Comparison of ENCODE assay signal across 19 cellular contexts in the genomic region with DNA sequence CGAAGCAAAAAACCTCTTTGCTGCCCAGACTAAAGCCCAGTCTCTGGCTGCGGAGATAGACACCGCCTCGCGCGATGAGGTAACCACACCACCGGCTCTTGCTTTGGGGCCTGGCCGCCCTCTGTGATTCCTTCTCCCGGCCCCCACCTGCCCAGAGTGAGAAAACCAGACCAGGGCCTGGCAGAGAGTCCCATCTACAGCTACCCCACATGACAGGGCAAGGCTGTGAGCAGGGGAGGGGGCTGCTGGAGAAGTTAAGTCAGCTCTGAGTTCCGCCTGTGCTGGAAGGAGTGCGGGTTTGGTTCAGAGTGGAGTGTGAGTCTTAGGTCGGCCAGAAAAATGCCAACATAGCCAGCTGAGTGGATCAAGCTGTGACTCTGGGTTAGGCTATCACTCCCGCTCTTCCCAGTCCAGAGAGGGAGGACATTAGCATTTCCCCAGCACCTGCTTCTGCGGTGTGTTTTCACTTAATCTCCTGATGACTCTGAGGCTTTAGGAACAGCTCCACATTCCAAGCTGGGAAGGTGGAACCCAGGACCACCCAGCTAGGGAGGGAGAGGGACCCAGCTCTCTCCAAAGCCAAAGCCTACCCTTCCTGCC.
"Had no signal": no experiment of that assay in that cellular context is flagged by ENCODE, and none has a peak within 500 bp of the region (broad histone marks: within the 10 kb centered on the region; RNA-seq: fewer than 3 reads in every experiment).

No MANE protein-coding gene starts in this region.

- H3K9me3 Mint-ChIP-seq: dendritic cell treated with granulocyte-macrophage colony-stimulating factor and Interleukin-4, amounts not matched to agents 40 ng/mL and 50 ng/mL, for 4 days; effector memory CD8-positive, alpha-beta T cell; natural killer cell treated with Interleukin-12 subunit alpha and Interleukin-12 subunit beta and Interleukin-15 and Interleukin-18, amount 100 ng/mL, for 72 hours had no signal

- FAIRE-seq: colon, islet of Langerhans had no signal

- H3K9me3 ChIP-seq: esophagus muscularis mucosa, gastrocnemius medialis, heart right ventricle, neutrophil, prostate gland, right lobe of liver, stomach, thoracic aorta had no signal

- H3K27me3 ChIP-seq: cardiac muscle cell, esophagus muscularis mucosa, gastrocnemius medialis, heart right ventricle, neutrophil, right lobe of liver, stomach had no signal

- H3K4me3 ChIP-seq: cardiac muscle cell, esophagus muscularis mucosa, gastrocnemius medialis, heart right ventricle, prostate gland, right lobe of liver, stomach, thoracic aorta had no signal

- H3K27me3 Mint-ChIP-seq: effector memory CD8-positive, alpha-beta T cell; natural killer cell treated with Interleukin-12 subunit alpha and Interleukin-12 subunit beta and Interleukin-15 and Interleukin-18, amount 100 ng/mL, for 72 hours had no signal

- H3K36me3 Mint-ChIP-seq: natural killer cell treated with Interleukin-12 subunit alpha and Interleukin-12 subunit beta and Interleukin-15 and Interleukin-18, amount 100 ng/mL, for 72 hours had no signal

- H3K27ac ChIP-seq: cardiac muscle cell, epithelial cell of prostate, esophagus muscularis mucosa, gastrocnemius medialis, heart right ventricle, neutrophil, prostate gland, right lobe of liver, thoracic aorta had no signal

- ATAC-seq: effector memory CD8-positive, alpha-beta T cell; gastrocnemius medialis; natural killer cell treated with Interleukin-12 subunit alpha and Interleukin-12 subunit beta and Interleukin-15 and Interleukin-18, amount 100 ng/mL, for 72 hours; right lobe of liver had no signal

- DNase-seq: effector memory CD8-positive, alpha-beta T cell; gastrocnemius medialis; heart right ventricle; hypothalamus; right lobe of liver; stimulated activated naive CD4-positive, alpha-beta T cell; stomach; substantia nigra; trophoblast cell had no signal

- H3K4me1 ChIP-seq: gastrocnemius medialis, prostate gland had no signal

- H3K36me3 ChIP-seq: cardiac muscle cell, gastrocnemius medialis, prostate gland, thoracic aorta had no signal

- H3K27ac Mint-ChIP-seq: dendritic cell treated with granulocyte-macrophage colony-stimulating factor and Interleukin-4, amounts not matched to agents 40 ng/mL and 50 ng/mL, for 4 days; effector memory CD8-positive, alpha-beta T cell; natural killer cell treated with Interleukin-12 subunit alpha and Interleukin-12 subunit beta and Interleukin-15 and Interleukin-18, amount 100 ng/mL, for 72 hours had no signal

- H3K4me3 Mint-ChIP-seq: dendritic cell treated with granulocyte-macrophage colony-stimulating factor and Interleukin-4, amounts not matched to agents 40 ng/mL and 50 ng/mL, for 4 days; effector memory CD8-positive, alpha-beta T cell; natural killer cell treated with Interleukin-12 subunit alpha and Interleukin-12 subunit beta and Interleukin-15 and Interleukin-18, amount 100 ng/mL, for 72 hours had no signal
